In the genomic region with DNA sequence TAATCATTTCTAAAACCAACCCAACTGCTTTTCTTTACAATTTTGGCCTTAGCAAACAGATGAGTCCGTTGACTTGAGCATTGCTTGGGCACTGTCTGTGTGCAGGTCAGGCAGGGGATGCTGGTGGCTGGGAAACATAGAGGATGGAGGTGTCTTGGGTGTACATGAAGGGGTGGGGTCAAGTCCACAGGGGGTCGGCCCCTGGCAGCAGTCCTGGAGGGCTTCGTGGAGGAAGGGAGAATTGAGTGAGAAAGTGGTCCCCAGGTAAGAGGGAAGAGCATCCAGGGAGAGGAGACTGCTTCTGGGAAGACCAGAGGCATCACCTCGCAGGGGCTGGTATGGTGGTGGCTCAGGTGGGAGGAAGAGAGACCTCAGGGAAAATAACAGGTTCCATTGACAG, we compare ENCODE assay signal across 1 cellular context.
TF ChIP-seq lines count a peak whose summit lies in the region.

No MANE protein-coding gene starts in this region.

TF ChIP-seq in IMR-90, 13 proteins besides CTCF, POLR2A, EP300 and RAD21 (continued from another document):
- TF ChIP-seq, protein P1, sequence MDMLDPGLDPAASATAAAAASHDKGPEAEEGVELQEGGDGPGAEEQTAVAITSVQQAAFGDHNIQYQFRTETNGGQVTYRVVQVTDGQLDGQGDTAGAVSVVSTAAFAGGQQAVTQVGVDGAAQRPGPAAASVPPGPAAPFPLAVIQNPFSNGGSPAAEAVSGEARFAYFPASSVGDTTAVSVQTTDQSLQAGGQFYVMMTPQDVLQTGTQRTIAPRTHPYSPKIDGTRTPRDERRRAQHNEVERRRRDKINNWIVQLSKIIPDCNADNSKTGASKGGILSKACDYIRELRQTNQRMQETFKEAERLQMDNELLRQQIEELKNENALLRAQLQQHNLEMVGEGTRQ (IDR thresholded peaks at IDR 0.05; ENCODE audit: low read depth, low read length) = no peak
- TF ChIP-seq, protein P2, sequence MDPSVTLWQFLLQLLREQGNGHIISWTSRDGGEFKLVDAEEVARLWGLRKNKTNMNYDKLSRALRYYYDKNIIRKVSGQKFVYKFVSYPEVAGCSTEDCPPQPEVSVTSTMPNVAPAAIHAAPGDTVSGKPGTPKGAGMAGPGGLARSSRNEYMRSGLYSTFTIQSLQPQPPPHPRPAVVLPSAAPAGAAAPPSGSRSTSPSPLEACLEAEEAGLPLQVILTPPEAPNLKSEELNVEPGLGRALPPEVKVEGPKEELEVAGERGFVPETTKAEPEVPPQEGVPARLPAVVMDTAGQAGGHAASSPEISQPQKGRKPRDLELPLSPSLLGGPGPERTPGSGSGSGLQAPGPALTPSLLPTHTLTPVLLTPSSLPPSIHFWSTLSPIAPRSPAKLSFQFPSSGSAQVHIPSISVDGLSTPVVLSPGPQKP (IDR thresholded peaks at IDR 0.05; ENCODE audit: borderline replicate concordance, low read depth, low read length) = no peak
- no peak for TF ChIP-seq RCOR1 (IDR thresholded peaks at IDR 0.05; ENCODE audit: insufficient replicate concordance, low read length)
- TF ChIP-seq CEBPB (IDR thresholded peaks at IDR 0.05; ENCODE audit: low read depth, low read length) = no peak
- no peak for TF ChIP-seq MAFK (IDR thresholded peaks at IDR 0.05; ENCODE audit: low read depth, low read length)
- TF ChIP-seq SMC3 (IDR thresholded peaks at IDR 0.05; ENCODE audit: low read depth, low read length) = no peak
TF ChIP-seq in IMR-90: peak in this region for 0.
